In the genomic region with DNA sequence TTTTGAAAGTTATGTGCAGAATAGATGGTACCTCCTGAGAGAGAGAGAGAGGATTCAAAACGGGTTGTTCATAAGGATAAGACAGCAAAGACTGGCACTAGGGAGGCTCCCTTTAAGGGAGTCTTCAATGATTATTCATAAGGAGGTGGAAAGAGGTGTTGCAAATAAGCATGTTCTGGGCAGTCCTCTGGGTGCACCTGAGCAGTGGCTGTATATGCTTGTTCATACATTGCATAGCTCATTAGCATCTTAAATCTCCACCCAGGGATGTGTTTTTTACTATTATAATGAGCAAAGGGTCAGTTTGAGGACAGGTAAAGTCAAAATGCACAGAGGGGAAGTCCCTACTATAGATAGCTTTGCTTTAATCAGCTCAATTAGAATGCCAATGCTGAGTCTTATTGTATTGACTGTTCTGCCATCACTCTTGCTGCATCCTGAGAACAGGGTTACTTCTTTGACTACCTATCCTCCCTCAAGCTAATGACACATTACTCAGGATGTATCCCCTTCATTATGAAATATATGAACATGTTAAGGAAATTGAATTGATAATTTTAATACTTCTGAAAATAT, we compare ENCODE assay signal across 33 cellular contexts. TPM values are rescaled to one million over a fixed set of nuclear protein-coding genes. Genes with fewer than 3 reads are reported as not detected.
DNase-seq lines count a peak whose midpoint lies in the region; ATAC-seq and TF ChIP-seq lines count a peak whose summit lies in the region.
"Had no signal": no experiment of that assay in that cellular context is flagged by ENCODE, and none has a peak within 500 bp of the region (broad histone marks: within the 10 kb centered on the region; RNA-seq: fewer than 3 reads in every experiment).

No MANE protein-coding gene starts in this region.

- no peaks in the 10 kb centered on the region for H3K4me1 ChIP-seq in mucosa of descending colon (ENCODE audit: low read depth)
- H3K4me1 ChIP-seq: ascending aorta, BE2C, esophagus squamous epithelium, pancreas had no signal

- no peak overlapping the region for H3K4me3 ChIP-seq in mucosa of descending colon
- H3K4me3 ChIP-seq: ascending aorta, esophagus squamous epithelium, pancreas, skin epidermis had no signal

- H3K4me3 Mint-ChIP-seq in activated CD8-positive, alpha-beta memory T cell treated with anti-CD3 and anti-CD28 coated beads, Interleukin-2, amount 10 ng/mL, durations not matched to agents 7 days and 5 days, result no peak overlapping the region
- H3K4me3 Mint-ChIP-seq in activated naive CD8-positive, alpha-beta T cell, result peak overlapping the region; percentile 38
- H3K4me3 Mint-ChIP-seq: endodermal cell, IgD-negative memory B cell, neural crest cell had no signal

- H3K36me3 Mint-ChIP-seq in activated CD8-positive, alpha-beta memory T cell treated with anti-CD3 and anti-CD28 coated beads, Interleukin-2, amount 10 ng/mL, durations not matched to agents 7 days and 5 days, result peaks cover 32% of the 10 kb centered on the region
- H3K36me3 Mint-ChIP-seq in activated naive CD8-positive, alpha-beta T cell, result peaks cover 27% of the 10 kb centered on the region
- H3K36me3 Mint-ChIP-seq: IgD-negative memory B cell had no signal

- H3K36me3 ChIP-seq in mucosa of descending colon (ENCODE audit: low read depth), result no peaks in the 10 kb centered on the region
- H3K36me3 ChIP-seq: ascending aorta, BE2C, esophagus squamous epithelium, pancreas had no signal

- H3K4me1 Mint-ChIP-seq in activated CD8-positive, alpha-beta memory T cell treated with anti-CD3 and anti-CD28 coated beads, Interleukin-2, amount 10 ng/mL, durations not matched to agents 7 days and 5 days, result peaks cover 85% of the 10 kb centered on the region
- peaks cover 95% of the 10 kb centered on the region for H3K4me1 Mint-ChIP-seq in activated naive CD8-positive, alpha-beta T cell (ENCODE audit: low read depth)
- H3K4me1 Mint-ChIP-seq: endodermal cell, neural crest cell had no signal

- CTCF ChIA-PET in activated CD8-positive, alpha-beta memory T cell treated with anti-CD3 and anti-CD28 coated beads, Interleukin-2, amount 10 ng/mL, durations not matched to agents 7 days and 5 days (lab: Charles Lee), result no interaction called here

- intact Hi-C loops in mucosa of descending colon (cut with DNase I, micrococcal nuclease), result no loop called here

- no peaks in the 10 kb centered on the region for H3K9me3 ChIP-seq in mucosa of descending colon
- H3K9me3 ChIP-seq: ascending aorta, BE2C, esophagus squamous epithelium, pancreas had no signal

- TF ChIP-seq CTCF in mucosa of descending colon (IDR thresholded peaks at IDR 0.05), result no peak

- peaks cover 6% of the 10 kb centered on the region for H3K9me3 Mint-ChIP-seq in activated CD8-positive, alpha-beta memory T cell treated with anti-CD3 and anti-CD28 coated beads, Interleukin-2, amount 10 ng/mL, durations not matched to agents 7 days and 5 days (ENCODE audit: low read depth)
- peaks cover 3% of the 10 kb centered on the region for H3K9me3 Mint-ChIP-seq in activated naive CD8-positive, alpha-beta T cell (ENCODE audit: low read depth)
- H3K9me3 Mint-ChIP-seq: IgD-negative memory B cell, neural crest cell had no signal

- H3K27me3 Mint-ChIP-seq in activated CD8-positive, alpha-beta memory T cell treated with anti-CD3 and anti-CD28 coated beads, Interleukin-2, amount 10 ng/mL, durations not matched to agents 7 days and 5 days, result no peaks in the 10 kb centered on the region
- H3K27me3 Mint-ChIP-seq in activated naive CD8-positive, alpha-beta T cell, result no peaks in the 10 kb centered on the region
- H3K27me3 Mint-ChIP-seq: IgD-negative memory B cell had no signal

- peak overlapping the region; percentile 76 for H3K27ac Mint-ChIP-seq in activated CD8-positive, alpha-beta memory T cell treated with anti-CD3 and anti-CD28 coated beads, Interleukin-2, amount 10 ng/mL, durations not matched to agents 7 days and 5 days
- peak overlapping the region; percentile 83 for H3K27ac Mint-ChIP-seq in activated naive CD8-positive, alpha-beta T cell
- H3K27ac Mint-ChIP-seq: endodermal cell had no signal

- no peak for ATAC-seq in activated CD8-positive, alpha-beta memory T cell treated with anti-CD3 and anti-CD28 coated beads, Interleukin-2, amount 10 ng/mL, durations not matched to agents 7 days and 5 days
- ATAC-seq in stimulated activated naive CD8-positive, alpha-beta T cell treated with anti-CD3 and anti-CD28 coated beads, Interleukin-15, Interleukin-2, amounts not matched to agents 100 U/mL and 50 U/mL, for 24 hours, result peak; percentile 40
- ATAC-seq in mucosa of descending colon, result no peak
- ATAC-seq: Panc1, pancreas had no signal

- DNase-seq in activated CD8-positive, alpha-beta memory T cell treated with anti-CD3 and anti-CD28 coated beads, Interleukin-2, amount 10 ng/mL, durations not matched to agents 7 days and 5 days, result no peak
- DNase-seq in activated CD8-positive, alpha-beta memory T cell treated with anti-CD3 and anti-CD28 coated beads, Interleukin-2, amount 50 U/mL, for 48 hours, result no peak
- DNase-seq in RPMI8226 (peak; percentile 15), mucosa of descending colon (no peak), HT-29 (ENCODE audit: low spot score) (no peak), KG1 (lab: John Stamatoyannopoulos, UW) (no peak)
- DNase-seq in stimulated activated naive CD8-positive, alpha-beta T cell treated with anti-CD3 and anti-CD28 coated beads, Interleukin-15, Interleukin-2, amounts not matched to agents 100 U/mL and 50 U/mL, for 24 hours, result no peak
- DNase-seq: ACHN; activated CD8-positive, alpha-beta memory T cell treated with anti-CD3 and anti-CD28 coated beads, Interleukin-2, amount 50 U/mL, for 4 hours; activated gamma-delta T cell treated with Interleukin-2 at 50 U/mL for 16 hours; BE2C; DMS79; endodermal cell; esophagus squamous epithelium; foreskin melanocyte; GF-D8; H7; NCI-H1092; NCI-H1694 treated with DMSO at 0.1 percent for 48 hours; NCI-H2171 treated with DMSO at 0.1 percent for 48 hours; NCI-H526 treated with DMSO at 0.1 percent for 48 hours; pancreas; retina; SHP77 treated with DMSO at 0.1 percent for 48 hours; trophoblast cell had no signal

RNA-seq across cellular contexts. Expression of gene SIRPG, which starts 10.0 kb away (rescaled TPM):
- 100 to 1,000 TPM in 1 of 2 experiments, 10 to 100 TPM in 1; 93.8 to 122 TPM for total RNA-seq in activated CD8-positive, alpha-beta memory T cell treated with anti-CD3 and anti-CD28 coated beads, Interleukin-2, amount 10 ng/mL, durations not matched to agents 7 days and 5 days
- 1 to 10 TPM; 1.1 to 1.7 (median 1.2) TPM for total RNA-seq in mucosa of descending colon
- total RNA-seq in HT-29 (2014; rRNA removed; shearing (Covaris generic)), result not detected in 2 replicates
- total RNA-seq: ascending aorta, cardiac septum, endodermal cell, H7, lung microvascular endothelial cell, neural crest cell had no signal

RNA-seq across cellular contexts. Expression of gene SIRPB1, which starts 47.8 kb away (rescaled TPM):
- 1 to 10 TPM; 6.0 to 8.3 TPM for total RNA-seq in activated CD8-positive, alpha-beta memory T cell treated with anti-CD3 and anti-CD28 coated beads, Interleukin-2, amount 10 ng/mL, durations not matched to agents 7 days and 5 days
- total RNA-seq in mucosa of descending colon, result 1 to 10 TPM in 2 of 3 donors, not detected in 1; 6.0 to 8.3 TPM
- 0.47 TPM in 1 of 2 replicates, not detected in the other for total RNA-seq in HT-29 (2014; rRNA removed; shearing (Covaris generic))
- total RNA-seq: H7 had no signal

Comparison
In these comparisons a context has a peak if more than half of its experiments do, and no peak if none do; other contexts are left out.
1. RNA of gene SIRPG, which starts 10.0 kb away (total RNA-seq): 93.8 to 122 TPM in activated CD8-positive, alpha-beta memory T cell treated with anti-CD3 and anti-CD28 coated beads, Interleukin-2, amount 10 ng/mL, durations not matched to agents 7 days and 5 days; 1.1 to 1.7 TPM in mucosa of descending colon and not detected in HT-29; every median in the first group is over 10 times any median in the second.